1 cellular context compared by ENCODE assay signal in genomic region chr18:9108911-9109310, GRCh38.
TF ChIP-seq lines count a peak whose summit lies in the region.

No MANE protein-coding gene starts in this region.

TF ChIP-seq in HepG2, 621 proteins besides CTCF, POLR2A, EP300 and RAD21:
- TF ChIP-seq ETS1 (CRISPR knock-in tag; IDR thresholded peaks at IDR 0.05) (no peak), FOXP4 (CRISPR knock-in tag; IDR thresholded peaks at IDR 0.05) (no peak), MIXL1 (CRISPR knock-in tag; IDR thresholded peaks at IDR 0.05) (no peak), CEBPG (CRISPR knock-in tag; IDR thresholded peaks at IDR 0.05) (no peak), ZNF547 (CRISPR knock-in tag; IDR thresholded peaks at IDR 0.05) (no peak), HOXD1 (CRISPR knock-in tag; IDR thresholded peaks at IDR 0.05) (no peak), ZFP36 (IDR thresholded peaks at IDR 0.05; ENCODE audit: borderline replicate concordance, low read depth, low read length, partially characterized antibody) (no peak)
